Comparison of ENCODE assay signal across 10 cellular contexts in genomic region chr7:37353949-37354660, GRCh38.
DNase-seq lines count a peak whose midpoint lies in the region; ATAC-seq, FAIRE-seq and TF ChIP-seq lines count a peak whose summit lies in the region.
"Had no signal": no experiment of that assay in that cellular context is flagged by ENCODE, and none has a peak within 500 bp of the region (broad histone marks: within the 10 kb centered on the region; RNA-seq: fewer than 3 reads in every experiment).

No MANE protein-coding gene starts in this region.

- no peaks in the 10 kb centered on the region for H3K9me3 ChIP-seq in heart right ventricle
- no peaks in the 10 kb centered on the region for H3K9me3 ChIP-seq in body of pancreas
- H3K9me3 ChIP-seq in vagina, result no peaks in the 10 kb centered on the region
- no peaks in the 10 kb centered on the region for H3K9me3 ChIP-seq in kidney (ENCODE audit: control insufficient read depth in 1 of 2, low read length in 2 of 2)

- ATAC-seq in heart right ventricle (peak in 4 of 8 donors; percentile 39 to 62 (median 51)), Right ventricle myocardium inferior (no peak), body of pancreas (peak; percentile 15), naive B cell (ENCODE audit: low read depth in 2 of 2) (no peak), HG03378 (IDR thresholded peaks at IDR 0.05; ENCODE audit: unreplicated experiment) (no peak)
- ATAC-seq: Panc1 had no signal

- TF ChIP-seq CTCF in heart right ventricle (IDR thresholded peaks at IDR 0.05) (no peak), body of pancreas (IDR thresholded peaks at IDR 0.05) (no peak), vagina (IDR thresholded peaks at IDR 0.05) (no peak), kidney (IDR thresholded peaks at IDR 0.05; ENCODE audit: borderline replicate concordance, extremely low read depth, insufficient read depth) (no peak)

- H3K4me3 ChIP-seq in heart right ventricle (peak overlapping the region in 2 of 10 donors; percentile 5 to 52), body of pancreas (no peak overlapping the region), vagina (no peak overlapping the region), kidney (ENCODE audit: low read length in 2 of 2) (no peak overlapping the region)

- peak overlapping the region; percentile 78 to 98 (median 94) for H3K4me3 Mint-ChIP-seq in naive B cell

- H3K27ac ChIP-seq in heart right ventricle, result peak overlapping the region; percentile 41 to 86 (median 75)
- peak overlapping the region in 3 of 4 donors; percentile 28 to 66 (median 56) for H3K27ac ChIP-seq in body of pancreas
- H3K27ac ChIP-seq in vagina, result peak overlapping the region; percentile 68
- H3K27ac ChIP-seq in kidney (ENCODE audit: low read depth in 2 of 2, low read length in 2 of 2), result peak overlapping the region in 1 of 2 donors; percentile 10

- H3K4me1 Mint-ChIP-seq in naive B cell, result peaks cover 60 to 76% (median 65%) of the 10 kb centered on the region in 3 donors

- DNase-seq in heart right ventricle (no peak), Right ventricle myocardium inferior (ENCODE audit: missing footprints) (no peak), body of pancreas (no peak), naive B cell (no peak), vagina (ENCODE audit: extremely low spot score in 2 of 2) (no peak), SKM-1 treated with dmso at 0.1 percent for 144 hours (lab: John Stamatoyannopoulos, UW; ENCODE audit: unreplicated experiment) (no peak), kidney (no peak)
- DNase-seq: activated CD8-positive, alpha-beta memory T cell treated with anti-CD3 and anti-CD28 coated beads, Interleukin-2, amount 50 U/mL, for 48 hours had no signal

- H3K36me3 ChIP-seq in heart right ventricle, result no peaks in the 10 kb centered on the region
- H3K36me3 ChIP-seq in body of pancreas (replicated peaks in 1 of 2; ENCODE audit: insufficient read depth in 1 of 2, low read depth in 2 of 2), result no peaks in the 10 kb centered on the region
- H3K36me3 ChIP-seq in vagina, result no peaks in the 10 kb centered on the region
- no peaks in the 10 kb centered on the region for H3K36me3 ChIP-seq in kidney (ENCODE audit: control insufficient read depth in 1 of 2, insufficient read depth in 2 of 2, low read length in 2 of 2)

- peak overlapping the region in 5 of 6 donors; percentile 70 to 97 (median 91) for H3K27ac Mint-ChIP-seq in naive B cell

- H3K4me1 ChIP-seq in heart right ventricle (peaks cover 9 to 90% (median 72%) of the 10 kb centered on the region in 9 donors), body of pancreas (peaks cover 4% of the 10 kb centered on the region), vagina (peaks cover 27% of the 10 kb centered on the region), kidney (ENCODE audit: control insufficient read depth in 1 of 2, insufficient read depth in 1 of 2, low read depth in 1 of 2, low read length in 2 of 2) (peaks cover 0 to 5% of the 10 kb centered on the region in 2 donors)

- intact Hi-C loops in heart right ventricle (cut with DNase I) (loop anchor here in 7 of 10 donors (2.0 to 10.0 kb wide), 6 partner anchors 38 to 95 kb away; partner anchors contain the start of gene ELMO1 (in 6 of the 7)), Right ventricle myocardium inferior (cut with DNase I) (loop anchor here (1.0 to 5.0 kb wide), 4 partner anchors 21 to 137 kb away; partner anchors contain the start of gene ELMO1), body of pancreas (cut with DNase I) (loop anchor here (10.0 kb wide), 1 partner anchor 61 kb away; no protein-coding TSS in a partner anchor), vagina (cut with DNase I) (no loop called here), kidney (cut with DNase I) (no loop called here)

- 48 to 49% methylated on average over 5 of the region's 5 CpGs for WGBS in heart right ventricle, 2 donors
- WGBS in body of pancreas, 2 donors, result 52 to 67% methylated on average over 5 of the region's 5 CpGs

- H3K27me3 ChIP-seq in heart right ventricle (no peaks in the 10 kb centered on the region), body of pancreas (no peaks in the 10 kb centered on the region), vagina (no peaks in the 10 kb centered on the region)

- no peaks in the 10 kb centered on the region for H3K9me3 Mint-ChIP-seq in naive B cell

- TF ChIP-seq POLR2A in body of pancreas (IDR thresholded peaks at IDR 0.05) (peak in 1 of 3 donors; percentile 9), vagina (IDR thresholded peaks at IDR 0.05) (no peak)

- FAIRE-seq in kidney (lab: Jason Lieb, UNC), result no peak

- H3K36me3 Mint-ChIP-seq in naive B cell, result no peaks in the 10 kb centered on the region

- H3K27me3 Mint-ChIP-seq in naive B cell, result no peaks in the 10 kb centered on the region

- no peak overlapping the region for H3K9ac ChIP-seq in kidney (ENCODE audit: low read length in 2 of 2)

Comparison
In these comparisons a context has a peak if more than half of its experiments do, and no peak if none do; other contexts are left out.
1. intact Hi-C loops: an anchor here in heart right ventricle (2.0 to 10.0 kb wide), Right ventricle myocardium inferior (1.0 to 5.0 kb wide) and body of pancreas (10.0 kb wide); none called in vagina and kidney.